In the genomic region with DNA sequence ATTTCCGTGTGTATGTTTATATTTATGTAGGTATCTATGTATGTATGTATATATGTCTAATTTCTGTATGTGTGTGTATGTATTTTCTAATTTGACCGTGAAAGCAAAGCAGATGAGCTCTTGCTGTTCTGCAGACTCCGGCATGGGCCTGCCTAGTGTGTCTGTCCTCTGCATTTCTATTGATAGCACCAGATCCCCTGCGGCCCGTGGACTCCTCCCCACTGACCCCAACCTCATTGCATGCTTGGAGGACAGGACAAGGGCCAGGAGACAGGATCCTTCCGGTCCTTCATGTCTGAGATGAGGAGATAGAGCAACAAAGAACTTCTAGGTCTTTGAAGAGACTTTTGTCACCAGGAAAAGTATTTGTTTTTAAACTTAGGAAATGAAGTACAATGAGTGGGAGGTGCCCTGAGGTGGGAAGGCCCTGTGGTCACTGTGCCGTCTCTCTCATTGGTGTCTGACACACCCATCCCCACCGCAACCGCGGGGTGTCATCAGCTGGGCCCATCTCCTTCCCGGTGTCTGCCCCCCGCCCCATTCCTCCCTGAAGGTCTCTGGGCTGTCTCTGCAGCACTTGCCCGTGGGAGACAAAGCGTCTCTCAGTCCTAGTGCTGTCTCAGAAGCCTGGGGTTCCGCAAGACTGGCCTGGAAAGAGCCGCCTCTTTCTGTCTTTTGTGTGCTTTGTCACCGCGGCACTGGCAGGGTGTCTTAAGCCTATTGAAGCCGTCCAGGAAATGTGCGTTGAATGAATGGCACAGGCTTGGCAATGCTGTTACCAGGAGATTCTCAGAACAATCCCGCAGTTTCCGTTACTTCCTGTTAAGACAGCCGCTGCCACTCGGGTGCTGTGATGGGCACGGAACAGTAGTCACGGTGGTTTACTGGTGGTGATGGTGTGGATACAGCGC, we compare ENCODE assay signal across 15 cellular contexts.
DNase-seq lines count a peak whose midpoint lies in the region; ATAC-seq and TF ChIP-seq lines count a peak whose summit lies in the region.
"Had no signal": no experiment of that assay in that cellular context is flagged by ENCODE, and none has a peak within 500 bp of the region (broad histone marks: within the 10 kb centered on the region; RNA-seq: fewer than 3 reads in every experiment).

No MANE protein-coding gene starts in this region.

- peaks cover 47% of the 10 kb centered on the region for H3K4me1 ChIP-seq in PC-3 (ENCODE audit: insufficient read depth, low read length)
- no peaks in the 10 kb centered on the region for H3K4me1 ChIP-seq in colonic mucosa
- H3K4me1 ChIP-seq in naive thymus-derived CD4-positive, alpha-beta T cell (ENCODE audit: control insufficient read depth in 2 of 2, insufficient read depth in 2 of 2, low read length in 2 of 2) = no peaks in the 10 kb centered on the region
- peaks cover 3 to 25% (median 6%) of the 10 kb centered on the region in 4 donors for H3K4me1 ChIP-seq in stomach

- H3K4me3 ChIP-seq in PC-3 (ENCODE audit: low read length) (peak overlapping the region; percentile 48; the same call in 1 of the 2 replicates), colonic mucosa (no peak overlapping the region), stomach (no peak overlapping the region)
- H3K4me3 ChIP-seq in naive thymus-derived CD4-positive, alpha-beta T cell (ENCODE audit: low read length) = no peak overlapping the region
- H3K4me3 ChIP-seq: heart right ventricle had no signal

- H3K4me2 ChIP-seq in PC-3 (ENCODE audit: low read length) = peak overlapping the region; percentile 75
- H3K4me2 ChIP-seq: KMS-11 had no signal

- no TSS peak for BruUV-seq in PC-3 (replicated peaks; lab: Mats Ljungman, UMichigan)

- peaks cover 0 to 8% (median 0%) of the 10 kb centered on the region in 7 donors for H3K4me1 Mint-ChIP-seq in naive thymus-derived CD4-positive, alpha-beta T cell
- no peaks in the 10 kb centered on the region for H3K4me1 Mint-ChIP-seq in CD14-positive monocyte
- H3K4me1 Mint-ChIP-seq: naive thymus-derived CD8-positive, alpha-beta T cell had no signal

- H3K4me3 Mint-ChIP-seq in naive thymus-derived CD4-positive, alpha-beta T cell = no peak overlapping the region
- H3K4me3 Mint-ChIP-seq in CD14-positive monocyte = no peak overlapping the region
- H3K4me3 Mint-ChIP-seq: activated CD8-positive, alpha-beta T cell treated with anti-CD3 and anti-CD28 coated beads, Interleukin-2, amount 10 ng/mL, durations not matched to agents 7 days and 5 days; naive thymus-derived CD8-positive, alpha-beta T cell had no signal

- TF ChIP-seq CTCF in PC-3 (conservative IDR thresholded peaks at IDR 0.05; ENCODE audit: low read depth, low read length) (no peak), colonic mucosa (IDR thresholded peaks at IDR 0.05) (no peak), stomach (IDR thresholded peaks at IDR 0.05) (no peak), CD14-positive monocyte (IDR thresholded peaks at IDR 0.05) (no peak)

- H2AFZ ChIP-seq in PC-3 (ENCODE audit: low read length) = no peak overlapping the region

- H3K9me3 Mint-ChIP-seq in naive thymus-derived CD4-positive, alpha-beta T cell = peaks cover 0 to 2% (median 0%) of the 10 kb centered on the region in 11 donors
- H3K9me3 Mint-ChIP-seq in CD14-positive monocyte = no peaks in the 10 kb centered on the region
- H3K9me3 Mint-ChIP-seq: activated T-helper 2 cell treated with anti-CD3 and anti-CD28 coated beads, Interferon-gamma antibody, Interleukin-2, Interleukin-4, amounts not matched to agents 10 μg/mL and 5 μg/mL and 100 μg/mL, durations not matched to agents 14 hours and 24 hours and 36 hours; naive thymus-derived CD8-positive, alpha-beta T cell had no signal

- no peak overlapping the region for H3K27ac Mint-ChIP-seq in naive thymus-derived CD4-positive, alpha-beta T cell
- no peak overlapping the region for H3K27ac Mint-ChIP-seq in CD14-positive monocyte
- H3K27ac Mint-ChIP-seq: activated CD8-positive, alpha-beta T cell treated with anti-CD3 and anti-CD28 coated beads, Interleukin-2, amount 10 ng/mL, durations not matched to agents 7 days and 5 days; activated T-helper 2 cell treated with anti-CD3 and anti-CD28 coated beads, Interferon-gamma antibody, Interleukin-2, Interleukin-4, amounts not matched to agents 10 μg/mL and 5 μg/mL and 100 μg/mL, durations not matched to agents 14 hours and 24 hours and 36 hours; naive thymus-derived CD8-positive, alpha-beta T cell had no signal

- H3K9ac ChIP-seq in PC-3 (ENCODE audit: low read length) = peak overlapping the region; percentile 65
- no peak overlapping the region for H3K9ac ChIP-seq in colonic mucosa (ENCODE audit: low read depth in 2 of 2, low read length in 2 of 2)
- H3K9ac ChIP-seq: KMS-11 had no signal

- ATAC-seq in PC-3 (no peak), HG02970 (IDR thresholded peaks at IDR 0.05; ENCODE audit: low FRiP score, unreplicated experiment) (no peak)
- ATAC-seq in naive thymus-derived CD4-positive, alpha-beta T cell = peak; percentile 33
- ATAC-seq: activated CD8-positive, alpha-beta T cell treated with anti-CD3 and anti-CD28 coated beads, Interleukin-2, amount 10 ng/mL, durations not matched to agents 7 days and 5 days; naive thymus-derived CD8-positive, alpha-beta T cell had no signal

- H3K36me3 Mint-ChIP-seq in naive thymus-derived CD4-positive, alpha-beta T cell = no peaks in the 10 kb centered on the region
- no peaks in the 10 kb centered on the region for H3K36me3 Mint-ChIP-seq in CD14-positive monocyte
- H3K36me3 Mint-ChIP-seq: naive thymus-derived CD8-positive, alpha-beta T cell had no signal

- H4K20me1 ChIP-seq in PC-3 (ENCODE audit: low read length) = no peaks in the 10 kb centered on the region

- peaks cover 0 to 11% (median 2%) of the 10 kb centered on the region in 5 donors for H3K27me3 Mint-ChIP-seq in naive thymus-derived CD4-positive, alpha-beta T cell
- H3K27me3 Mint-ChIP-seq in CD14-positive monocyte (ENCODE audit: low read depth in 3 of 3) = peaks cover 4 to 5% (median 5%) of the 10 kb centered on the region in 3 donors

- no peaks in the 10 kb centered on the region for H3K9me2 ChIP-seq in PC-3 (replicated peaks; ENCODE audit: low read length)

- TF ChIP-seq EP300 in stomach (IDR thresholded peaks at IDR 0.05) = no peak

- intact Hi-C loops in PC-3 (cut with micrococcal nuclease) (loop anchor here (5.0 kb wide), 2 partner anchors 37 to 38 kb away; no protein-coding TSS in a partner anchor), colonic mucosa (cut with DNase I) (no loop called here), stomach (cut with DNase I; ENCODE audit: low total_unique reads) (no loop called here), CD14-positive monocyte (cut with micrococcal nuclease) (no loop called here)
- intact Hi-C loops in naive thymus-derived CD4-positive, alpha-beta T cell (cut with micrococcal nuclease) = no loop called here

- TF ChIP-seq POLR2A in stomach (IDR thresholded peaks at IDR 0.05) = no peak

- POLR2A ChIA-PET in PC-3 (lab: Charles Lee; ENCODE audit: unreplicated experiment) = no interaction called here
- POLR2A ChIA-PET in naive thymus-derived CD4-positive, alpha-beta T cell (lab: Charles Lee) = no interaction called here

- CTCF ChIA-PET in PC-3 (lab: Charles Lee) = no interaction called here
- CTCF ChIA-PET in naive thymus-derived CD4-positive, alpha-beta T cell (lab: Charles Lee) = no interaction called here

- H3K27ac ChIP-seq in PC-3 (ENCODE audit: low read length) = peak overlapping the region; percentile 96
- peak overlapping the region; percentile 13 for H3K27ac ChIP-seq in colonic mucosa
- H3K27ac ChIP-seq in naive thymus-derived CD4-positive, alpha-beta T cell (ENCODE audit: low read depth, low read length) = no peak overlapping the region
- H3K27ac ChIP-seq in stomach = peak overlapping the region in 2 of 5 donors; percentile 52 to 68
- H3K27ac ChIP-seq: heart right ventricle, KMS-11 had no signal

- no peaks in the 10 kb centered on the region for H3K9me3 ChIP-seq in PC-3 (ENCODE audit: low read length)
- no peaks in the 10 kb centered on the region for H3K9me3 ChIP-seq in colonic mucosa
- H3K9me3 ChIP-seq in naive thymus-derived CD4-positive, alpha-beta T cell (ENCODE audit: control insufficient read depth in 2 of 3, low read length in 3 of 3) = no peaks in the 10 kb centered on the region
- H3K9me3 ChIP-seq in stomach = no peaks in the 10 kb centered on the region
- H3K9me3 ChIP-seq: heart right ventricle had no signal

- WGBS in stomach, 5 donors = 83 to 89% (median 87%) methylated on average over 26 to 27 of the region's 27 CpGs

- H3K79me2 ChIP-seq in PC-3 (ENCODE audit: low read length) = peaks cover 85% of the 10 kb centered on the region

- no peaks in the 10 kb centered on the region for H3K27me3 ChIP-seq in PC-3 (ENCODE audit: low read length)
- H3K27me3 ChIP-seq in colonic mucosa = no peaks in the 10 kb centered on the region
- no peaks in the 10 kb centered on the region for H3K27me3 ChIP-seq in naive thymus-derived CD4-positive, alpha-beta T cell (ENCODE audit: control insufficient read depth in 2 of 2, insufficient read depth in 2 of 2, low read length in 2 of 2)
- no peaks in the 10 kb centered on the region for H3K27me3 ChIP-seq in stomach
- H3K27me3 ChIP-seq: heart right ventricle had no signal

- no peaks in the 10 kb centered on the region for H3F3A ChIP-seq in PC-3 (ENCODE audit: low read length, unreplicated experiment)

- H3K36me3 ChIP-seq in PC-3 (ENCODE audit: low read depth, low read length) (peaks cover 6% of the 10 kb centered on the region; the same call in 1 of the 2 replicates), colonic mucosa (no peaks in the 10 kb centered on the region), stomach (peaks cover 0 to 27% (median 11%) of the 10 kb centered on the region in 4 donors)
- no peaks in the 10 kb centered on the region for H3K36me3 ChIP-seq in naive thymus-derived CD4-positive, alpha-beta T cell (ENCODE audit: control insufficient read depth in 2 of 3, insufficient read depth in 3 of 3, low read length in 3 of 3)

- DNase-seq in A172 (ENCODE audit: low spot score) = peak; percentile 67
- DNase-seq in PC-3 = peak; percentile 9
- DNase-seq in colonic mucosa = no peak
- no peak for DNase-seq in naive thymus-derived CD4-positive, alpha-beta T cell
- DNase-seq in stomach = no peak
- no peak for DNase-seq in CD14-positive monocyte (ENCODE audit: low spot score)
- no peak for DNase-seq in stimulated activated CD4-positive, alpha-beta T cell treated with anti-CD3 and anti-CD28 coated beads, Interleukin-4, amount 100 ng/mL, for 4 hours
- DNase-seq: activated CD8-positive, alpha-beta T cell treated with anti-CD3 and anti-CD28 coated beads, Interleukin-2, amount 10 ng/mL, durations not matched to agents 7 days and 5 days; heart right ventricle; naive thymus-derived CD8-positive, alpha-beta T cell; NCI-H187 treated with DMSO at 0.1 percent for 48 hours; NCI-H748 treated with DMSO at 0.1 percent for 48 hours had no signal

Comparison
In these comparisons a context has a peak if more than half of its experiments do, and no peak if none do; other contexts are left out.
1. DNase-seq: peak in A172 (single experiment) and PC-3 (single experiment); none in colonic mucosa (single experiment), naive thymus-derived CD4-positive, alpha-beta T cell (0 of 9), stomach (single experiment), CD14-positive monocyte (single experiment) and stimulated activated CD4-positive, alpha-beta T cell treated with anti-CD3 and anti-CD28 coated beads, Interleukin-4, amount 100 ng/mL, for 4 hours (0 of 2).